In genomic region chr4:82522472-82522871, GRCh38 we compare ENCODE assay signal across 2 cellular contexts.
TF ChIP-seq lines count a peak whose summit lies in the region.

No MANE protein-coding gene starts in this region.

TF ChIP-seq in SK-N-SH, 30 proteins besides CTCF, POLR2A, EP300 and RAD21 (continued from another document):
- TF ChIP-seq REST (IDR thresholded peaks at IDR 0.05; ENCODE audit: low read depth, low read length) (0 out of 2 replicates have a peak, but pooled peaks have one; percentile 19), GABPA (IDR thresholded peaks at IDR 0.05; ENCODE audit: low read depth) (no peak), MEF2A (IDR thresholded peaks at IDR 0.05; ENCODE audit: borderline replicate concordance, low read depth) (no peak), NFIC (IDR thresholded peaks at IDR 0.05; ENCODE audit: borderline replicate concordance) (no peak), GATA2 (CRISPR knock-in tag; IDR thresholded peaks at IDR 0.05) (no peak)
- TF ChIP-seq, protein P1, sequence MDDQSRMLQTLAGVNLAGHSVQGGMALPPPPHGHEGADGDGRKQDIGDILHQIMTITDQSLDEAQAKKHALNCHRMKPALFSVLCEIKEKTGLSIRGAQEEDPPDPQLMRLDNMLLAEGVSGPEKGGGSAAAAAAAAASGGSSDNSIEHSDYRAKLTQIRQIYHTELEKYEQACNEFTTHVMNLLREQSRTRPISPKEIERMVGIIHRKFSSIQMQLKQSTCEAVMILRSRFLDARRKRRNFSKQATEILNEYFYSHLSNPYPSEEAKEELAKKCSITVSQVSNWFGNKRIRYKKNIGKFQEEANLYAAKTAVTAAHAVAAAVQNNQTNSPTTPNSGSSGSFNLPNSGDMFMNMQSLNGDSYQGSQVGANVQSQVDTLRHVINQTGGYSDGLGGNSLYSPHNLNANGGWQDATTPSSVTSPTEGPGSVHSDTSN (IDR thresholded peaks at IDR 0.05) = no peak

TF ChIP-seq in SK-N-SH treated with all-trans-retinoic acid at 6 μM for 48 hours, 23 proteins besides CTCF, POLR2A, EP300 and RAD21 (continued from another document):
- no peak for TF ChIP-seq PATZ1 (CRISPR knock-in tag; IDR thresholded peaks at IDR 0.05; ENCODE audit: borderline replicate concordance)
